Comparison of ENCODE assay signal across 14 cellular contexts in the genomic region with DNA sequence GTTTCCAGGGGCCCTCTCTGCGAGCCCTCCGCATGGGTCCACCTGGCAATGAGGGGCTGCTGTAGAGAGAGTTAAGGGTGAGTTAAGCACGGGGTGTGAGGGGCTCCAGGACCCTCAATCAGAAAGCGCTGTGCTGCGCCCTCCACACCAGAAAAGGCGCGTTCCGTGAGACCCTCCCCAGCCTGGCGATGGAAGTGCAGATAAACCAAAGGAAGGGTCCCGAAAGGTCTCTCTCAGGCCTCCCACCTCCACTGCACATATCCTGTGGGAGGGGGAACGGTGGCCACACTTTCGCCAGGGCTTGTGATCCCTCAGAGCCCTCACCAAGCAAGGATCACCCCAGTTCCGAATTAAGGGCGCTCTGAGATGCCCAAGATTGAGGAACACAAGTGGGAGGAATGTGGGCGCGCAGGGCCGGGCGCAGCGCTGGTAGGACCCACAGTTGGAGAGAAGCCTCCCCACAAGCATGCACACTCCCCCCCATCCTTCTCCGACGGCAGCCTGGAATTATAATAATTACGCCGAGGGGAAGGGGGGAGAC. TPM values are rescaled to one million over a fixed set of nuclear protein-coding genes. Genes with fewer than 3 reads are reported as not detected.
DNase-seq lines count a peak whose midpoint lies in the region; ATAC-seq and TF ChIP-seq lines count a peak whose summit lies in the region.
"Had no signal": no experiment of that assay in that cellular context is flagged by ENCODE, and none has a peak within 500 bp of the region (broad histone marks: within the 10 kb centered on the region; RNA-seq: fewer than 3 reads in every experiment).

No MANE protein-coding gene starts in this region.

- no peak for TF ChIP-seq CTCF in lower lobe of right lung (IDR thresholded peaks at IDR 0.05)
- TF ChIP-seq CTCF in stomach (IDR thresholded peaks at IDR 0.05) = no peak

- H3K36me3 ChIP-seq in lower lobe of right lung (no peaks in the 10 kb centered on the region), stomach (no peaks in the 10 kb centered on the region)
- H3K36me3 ChIP-seq: SJSA1 had no signal

- H3K4me1 ChIP-seq in lower lobe of right lung (no peaks in the 10 kb centered on the region), stomach (peaks cover 4 to 43% (median 32%) of the 10 kb centered on the region in 4 donors), right cardiac atrium (ENCODE audit: control insufficient read depth, insufficient read depth, low read length) (no peaks in the 10 kb centered on the region)
- H3K4me1 ChIP-seq: foreskin keratinocyte, SJSA1 had no signal

- 3 to 10% (median 6%) methylated on average over 13 to 23 of the region's 23 CpGs for WGBS in stomach, 5 donors
- WGBS in right cardiac atrium = 2% methylated on average over 23 of the region's 23 CpGs

- no peaks in the 10 kb centered on the region for H3K9me3 ChIP-seq in lower lobe of right lung
- H3K9me3 ChIP-seq in stomach = no peaks in the 10 kb centered on the region
- H3K9me3 ChIP-seq in right cardiac atrium (ENCODE audit: control insufficient read depth, low read length) = no peaks in the 10 kb centered on the region
- H3K9me3 ChIP-seq: SJSA1 had no signal

- intact Hi-C loops in lower lobe of right lung (cut with DNase I) (no loop called here), stomach (cut with DNase I; ENCODE audit: low total_unique reads) (no loop called here), right cardiac atrium (cut with DNase I) (no loop called here)

- DNase-seq in activated CD8-positive, alpha-beta memory T cell treated with anti-CD3 and anti-CD28 coated beads for 24 hours = peak; percentile 56
- DNase-seq in activated CD8-positive, alpha-beta memory T cell treated with anti-CD3 and anti-CD28 coated beads, Interleukin-2, amount 50 U/mL, for 4 hours = no peak
- DNase-seq in activated CD8-positive, alpha-beta memory T cell treated with anti-CD3 and anti-CD28 coated beads, Interleukin-2, amount 50 U/mL, for 48 hours = peak; percentile 49
- DNase-seq in lower lobe of right lung (no peak), stomach (peak; percentile 20), NCI-H226 (no peak), right cardiac atrium (no peak), NCI-H774 (lab: John Stamatoyannopoulos, UW) (no peak)
- DNase-seq: NCI-H2171 treated with DMSO at 0.1 percent for 48 hours; stimulated activated CD4-positive, alpha-beta T cell treated with anti-CD3 and anti-CD28 coated beads, Interleukin-4, amount 100 ng/mL, for 1 hour had no signal

- H3K27me3 ChIP-seq in lower lobe of right lung (ENCODE audit: low read depth) (peaks cover 66% of the 10 kb centered on the region), stomach (peaks cover 34 to 98% (median 68%) of the 10 kb centered on the region in 3 donors), right cardiac atrium (ENCODE audit: control insufficient read depth, insufficient read depth) (peaks cover 3% of the 10 kb centered on the region)

- TF ChIP-seq POLR2A in stomach (IDR thresholded peaks at IDR 0.05) = no peak

- TF ChIP-seq EP300 in stomach (IDR thresholded peaks at IDR 0.05) = no peak

- H3K4me3 ChIP-seq in lower lobe of right lung (peak overlapping the region; percentile 42), stomach (no peak overlapping the region), right cardiac atrium (ENCODE audit: low read length) (no peak overlapping the region)
- H3K4me3 ChIP-seq: SJSA1 had no signal

- no peak for ATAC-seq in lower lobe of right lung
- ATAC-seq in right cardiac atrium = no peak
- ATAC-seq: CD8-positive, alpha-beta T cell; foreskin keratinocyte had no signal

- H3K27ac ChIP-seq in lower lobe of right lung (no peak overlapping the region), stomach (no peak overlapping the region), right cardiac atrium (ENCODE audit: low read length) (no peak overlapping the region)
- H3K27ac ChIP-seq: foreskin keratinocyte, SJSA1 had no signal

RNA-seq across cellular contexts. Expression of a gene that starts 1.1 kb away (rescaled TPM):
- total RNA-seq in lower lobe of right lung = 6.0 TPM
- not detected for total RNA-seq in stomach
- polyA plus RNA-seq in stomach = under 1 TPM in 2 of 3 donors, not detected in 1; 0.31 to 0.90 TPM
- total RNA-seq in right cardiac atrium = not detected
- polyA plus RNA-seq in right cardiac atrium = not detected
- total RNA-seq: kidney epithelial cell, SJSA1 had no signal

Comparison
In these comparisons a context has a peak if more than half of its experiments do, and no peak if none do; other contexts are left out.
1. DNase-seq: peak in activated CD8-positive, alpha-beta memory T cell treated with anti-CD3 and anti-CD28 coated beads for 24 hours (single experiment), activated CD8-positive, alpha-beta memory T cell treated with anti-CD3 and anti-CD28 coated beads, Interleukin-2, amount 50 U/mL, for 48 hours (single experiment) and stomach (single experiment); none in activated CD8-positive, alpha-beta memory T cell treated with anti-CD3 and anti-CD28 coated beads, Interleukin-2, amount 50 U/mL, for 4 hours (single experiment), lower lobe of right lung (single experiment), NCI-H226 (single experiment), right cardiac atrium (0 of 3) and NCI-H774 (single experiment).